ENCODE assay signal across 27 cellular contexts in the genomic region with DNA sequence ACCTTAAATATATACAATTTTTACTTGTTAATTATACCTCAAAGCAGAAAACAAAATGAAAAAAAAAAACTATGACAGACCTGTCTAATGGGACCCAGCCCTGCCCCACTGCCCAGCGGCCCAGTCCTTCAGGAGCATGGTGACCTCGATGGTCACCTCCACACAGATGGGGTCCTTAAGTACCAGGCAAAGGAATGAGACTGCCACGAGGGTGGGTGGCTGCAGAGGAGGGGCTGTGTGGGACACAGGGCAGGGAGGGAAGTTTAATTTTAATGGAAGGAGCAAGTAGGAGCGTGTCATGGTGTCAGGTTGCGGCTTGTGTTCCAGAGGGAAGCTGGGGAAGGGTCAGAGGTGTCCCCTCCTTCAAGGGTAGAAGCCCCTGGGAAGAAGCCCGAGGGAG. TPM values are rescaled to one million over a fixed set of nuclear protein-coding genes. Genes with fewer than 3 reads are reported as not detected.
A peak's percentile ranks its signal among the peaks of the same experiment; 100 is the strongest.
DNase-seq lines count a peak whose midpoint lies in the region; ATAC-seq, FAIRE-seq and TF ChIP-seq lines count a peak whose summit lies in the region.
"Had no signal": no experiment of that assay in that cellular context is flagged by ENCODE, and none has a peak within 500 bp of the region (broad histone marks: within the 10 kb centered on the region; RNA-seq: fewer than 3 reads in every experiment).

No MANE protein-coding gene starts in this region.

- no peak for TF ChIP-seq RAD21 in H1 (IDR thresholded peaks at IDR 0.05 in 1 of 2, conservative IDR thresholded peaks at IDR 0.05 in 1 of 2; ENCODE audit: low read depth in 2 of 2, low read length in 2 of 2)

- no peak for FAIRE-seq in H1 (lab: Jason Lieb, UNC)
- FAIRE-seq: A549, D721Med, GM12891 had no signal

- TF ChIP-seq CTCF in GM23338 (conservative IDR thresholded peaks at IDR 0.05; ENCODE audit: low read depth in 2 of 2) (no peak), H1 (IDR thresholded peaks at IDR 0.05; ENCODE audit: control extremely low read depth in 1 of 3, insufficient read depth in 1 of 3, low read depth in 1 of 3, low read length in 3 of 3) (no peak), psoas muscle (IDR thresholded peaks at IDR 0.05) (no peak)

- TF ChIP-seq EP300 in H1 (IDR thresholded peaks at IDR 0.05; ENCODE audit: borderline replicate concordance in 1 of 2, low read depth in 2 of 2, low read length in 2 of 2): no peak

- ATAC-seq in GM23338 (no peak), psoas muscle (no peak)
- ATAC-seq: A549, HCT116 had no signal

- H2AK5ac ChIP-seq in H1 (ENCODE audit: low read depth, low read length) (no peak overlapping the region), neuronal stem cell (ENCODE audit: low read depth, low read length) (no peak overlapping the region)

- 83% methylated on average over 6 of the region's 6 CpGs; no CpG with 5 or more reads in 1 of the 2 experiments for WGBS in H1 (ENCODE audit: extremely low coverage in 1 of 2, insufficient coverage in 1 of 2, insufficient read length in 1 of 2, insufficient replicate concordance in 2 of 2, low coverage in 1 of 2, low lambda C conversion rate in 2 of 2, missing lambda C conversion rate in 1 of 2), 2 experiments
- no CpG with 5 or more reads among the region's 6 CpGs for WGBS in neuronal stem cell (ENCODE audit: extremely low coverage in 2 of 2, insufficient read length in 2 of 2, insufficient replicate concordance in 1 of 2), 2 donors
- 63 to 72% (median 67%) methylated on average over 6 of the region's 6 CpGs for WGBS in psoas muscle, 3 donors

- H2BK20ac ChIP-seq in H1 (ENCODE audit: low read length): no peak overlapping the region

- H3K36me3 ChIP-seq in GM23338 (ENCODE audit: insufficient read depth) (no peaks in the 10 kb centered on the region), H1 (ENCODE audit: control insufficient read depth in 2 of 4, insufficient read depth in 4 of 4, low read length in 3 of 4) (no peaks in the 10 kb centered on the region), neuronal stem cell (replicated peaks in 1 of 2; ENCODE audit: control insufficient read depth in 2 of 2, insufficient read depth in 2 of 2, low read length in 2 of 2) (no peaks in the 10 kb centered on the region), psoas muscle (ENCODE audit: insufficient read depth in 1 of 2, low read depth in 1 of 2) (no peaks in the 10 kb centered on the region)
- H3K36me3 ChIP-seq: BE2C; BLaER1 treated with 17β-estradiol and CSF1 and Interleukin-3, amounts not matched to agents 10 nM and 100 nM had no signal

- no peak overlapping the region for H3K27ac Mint-ChIP-seq in GM23338
- H3K27ac Mint-ChIP-seq: CD14-positive monocyte; CD4-positive, alpha-beta T cell; CD8-positive, alpha-beta memory T cell; HFFc6 had no signal

- H3K9me2 ChIP-seq in GM23338 (ENCODE audit: insufficient read depth): peaks cover 7% of the 10 kb centered on the region; the same call in 1 of the 2 replicates

- DNase-seq in GM23338 (ENCODE audit: low spot score) (no peak), H1 (ENCODE audit: low read depth in 1 of 2, low spot score in 2 of 2) (no peak), mesenteric fat pad (ENCODE audit: low spot score) (peak; percentile 75), neuronal stem cell (ENCODE audit: low spot score) (no peak), psoas muscle (no peak), NCI-H1105 (lab: John Stamatoyannopoulos, UW) (no peak), KBM-7 (no peak), posterior vena cava (ENCODE audit: low spot score) (no peak)
- DNase-seq: 8988T; ACHN; BE2C; CD4-positive, alpha-beta T cell; CD8-positive, alpha-beta memory T cell; DMS 273 treated with DMSO at 0.1 percent for 48 hours; DMS53; DMS79 treated with DMSO at 0.1 percent for 48 hours; GF-D8; H9; HFFc6 had no signal

- H3K27ac ChIP-seq in GM23338 (ENCODE audit: low read depth): no peak overlapping the region
- no peak overlapping the region for H3K27ac ChIP-seq in H1 (ENCODE audit: low read depth, low read length)
- H3K27ac ChIP-seq in neuronal stem cell (replicated peaks; ENCODE audit: low read length): no peak overlapping the region
- H3K27ac ChIP-seq in psoas muscle: no peak overlapping the region
- H3K27ac ChIP-seq: A549; BLaER1 treated with 17β-estradiol and CSF1 and Interleukin-3, amounts not matched to agents 10 nM and 100 nM had no signal

- intact Hi-C loops in psoas muscle (cut with DNase I): no loop called here
- intact Hi-C loops in posterior vena cava (cut with DNase I): no loop called here

- H4K8ac ChIP-seq in H1 (ENCODE audit: extremely low read depth, insufficient read depth, low read length) (no peak overlapping the region), neuronal stem cell (ENCODE audit: low read depth, low read length) (no peak overlapping the region)

- no peak overlapping the region for H3K4me3 ChIP-seq in GM23338
- H3K4me3 ChIP-seq in H1 (ENCODE audit: extremely low read depth in 1 of 4, insufficient read depth in 2 of 4, low read depth in 3 of 4, low read length in 4 of 4): no peak overlapping the region
- H3K4me3 ChIP-seq in neuronal stem cell (ENCODE audit: low read length in 2 of 2): no peak overlapping the region
- no peak overlapping the region for H3K4me3 ChIP-seq in psoas muscle
- H3K4me3 ChIP-seq: A549; BLaER1 treated with 17β-estradiol and CSF1 and Interleukin-3, amounts not matched to agents 10 nM and 100 nM had no signal

- H4K5ac ChIP-seq in H1 (ENCODE audit: insufficient read length, low read depth, low read length): no peak overlapping the region

- H3K4me1 Mint-ChIP-seq in GM23338: peaks cover 9% of the 10 kb centered on the region

- H3K79me1 ChIP-seq in H1 (ENCODE audit: low read depth, low read length) (no peaks in the 10 kb centered on the region), neuronal stem cell (ENCODE audit: low read depth, low read length) (no peaks in the 10 kb centered on the region)

- no peak overlapping the region for H3K14ac ChIP-seq in H1 (ENCODE audit: insufficient read length)
- peak overlapping the region; percentile 49 for H3K14ac ChIP-seq in neuronal stem cell (ENCODE audit: low read length)

- H3K23me2 ChIP-seq in H1 (ENCODE audit: low read depth, low read length): no peaks in the 10 kb centered on the region

- no peak overlapping the region for H3K56ac ChIP-seq in H1 (replicated peaks; ENCODE audit: insufficient read length, low read depth, low read length)

- H2AFZ ChIP-seq in GM23338: peak overlapping the region; percentile 52
- 0 out of 2 replicates have a peak overlapping the region, but pooled peaks have one; percentile 3 for H2AFZ ChIP-seq in H1 (ENCODE audit: low read length)
- H2AFZ ChIP-seq in neuronal stem cell (ENCODE audit: low read length): peak overlapping the region; percentile 19

- H3K4me1 ChIP-seq in GM23338 (ENCODE audit: insufficient read depth): no peaks in the 10 kb centered on the region
- peaks cover 0 to 11% (median 2%) of the 10 kb centered on the region in 4 experiments; a peak in 4 of 7 replicates for H3K4me1 ChIP-seq in H1 (replicated peaks in 1 of 4; ENCODE audit: control insufficient read depth in 3 of 4, insufficient read depth in 4 of 4, low read length in 3 of 4)
- H3K4me1 ChIP-seq in neuronal stem cell (ENCODE audit: control insufficient read depth in 2 of 2, insufficient read depth in 1 of 2, low read depth in 1 of 2, low read length in 2 of 2): peaks cover 8 to 10% of the 10 kb centered on the region in 2 donors
- H3K4me1 ChIP-seq in psoas muscle: no peaks in the 10 kb centered on the region
- H3K4me1 ChIP-seq: A549, BE2C had no signal

- H3K9ac ChIP-seq in H1 (replicated peaks in 1 of 4; ENCODE audit: extremely low read depth in 1 of 4, low read depth in 3 of 4, low read length in 3 of 4) (no peak overlapping the region), neuronal stem cell (ENCODE audit: low read depth, low read length, poor library complexity) (no peak overlapping the region)
- H3K9ac ChIP-seq: BLaER1 treated with 17β-estradiol and CSF1 and Interleukin-3, amounts not matched to agents 10 nM and 100 nM had no signal

- no peak overlapping the region for H3K4ac ChIP-seq in H1 (replicated peaks; ENCODE audit: insufficient read length, low read depth, low read length)
- H3K4ac ChIP-seq in neuronal stem cell (ENCODE audit: low read length): no peak overlapping the region

- H2BK120ac ChIP-seq in H1 (replicated peaks; ENCODE audit: low read depth, low read length): no peak overlapping the region
- H2BK120ac ChIP-seq in neuronal stem cell (ENCODE audit: low read depth, low read length): no peak overlapping the region

- H3K18ac ChIP-seq in H1 (ENCODE audit: extremely low read depth, low read length) (no peak overlapping the region), neuronal stem cell (ENCODE audit: low read length) (peak overlapping the region; percentile 32)

- no peaks in the 10 kb centered on the region; the same call in 2 of the 3 replicates for H3K36me3 Mint-ChIP-seq in GM23338 (ENCODE audit: low read depth)
- H3K36me3 Mint-ChIP-seq: CD14-positive monocyte; CD8-positive, alpha-beta memory T cell had no signal

- no peak for TF ChIP-seq POLR2A in H1 (IDR thresholded peaks at IDR 0.05; ENCODE audit: control extremely low read depth in 1 of 2, low read depth in 2 of 2, low read length in 2 of 2)

- H3F3A ChIP-seq in GM23338 (replicated peaks; ENCODE audit: low read depth): no peaks in the 10 kb centered on the region

- H3K79me2 ChIP-seq in GM23338 (replicated peaks; ENCODE audit: insufficient read depth) (no peaks in the 10 kb centered on the region), H1 (ENCODE audit: control insufficient read depth in 1 of 2, insufficient read depth in 2 of 2, low read length in 2 of 2) (no peaks in the 10 kb centered on the region)

- in situ Hi-C loops in KBM-7 (cut with MboI; ENCODE audit: low pct_unique_long_range_greater_than_20kb, low sequenced_read_pairs): no loop called here

- H2BK5ac ChIP-seq in H1 (ENCODE audit: low read depth, low read length): no peak overlapping the region
- H2BK5ac ChIP-seq in neuronal stem cell (ENCODE audit: low read length): no peak overlapping the region

- H4K91ac ChIP-seq in H1 (replicated peaks; ENCODE audit: insufficient read length, low read length) (no peak overlapping the region), neuronal stem cell (ENCODE audit: low read depth, low read length, poor library complexity) (no peak overlapping the region)

- H3K27me3 ChIP-seq in GM23338 (ENCODE audit: insufficient read depth): no peaks in the 10 kb centered on the region
- no peaks in the 10 kb centered on the region for H3K27me3 ChIP-seq in H1 (replicated peaks in 1 of 4; ENCODE audit: control insufficient read depth in 3 of 4, extremely low read depth in 1 of 4, insufficient read depth in 3 of 4, low read length in 3 of 4)
- peaks cover 0 to 8% (median 0%) of the 10 kb centered on the region in 3 experiments for H3K27me3 ChIP-seq in neuronal stem cell (ENCODE audit: control insufficient read depth in 3 of 3, insufficient read depth in 3 of 3, low read depth in 1 of 3, low read length in 3 of 3)
- H3K27me3 ChIP-seq in psoas muscle (ENCODE audit: insufficient read depth in 3 of 3, low read length in 2 of 3): no peaks in the 10 kb centered on the region
- H3K27me3 ChIP-seq: BE2C; BLaER1 treated with 17β-estradiol and CSF1 and Interleukin-3, amounts not matched to agents 10 nM and 100 nM had no signal

- H3K27me3 Mint-ChIP-seq in GM23338 (ENCODE audit: insufficient read depth, low read depth, poor library complexity): peaks cover 2% of the 10 kb centered on the region
- H3K27me3 Mint-ChIP-seq: CD4-positive, alpha-beta T cell; CD8-positive, alpha-beta memory T cell had no signal

- H3K4me2 ChIP-seq in GM23338 (no peak overlapping the region), H1 (ENCODE audit: insufficient read depth in 1 of 2, low read depth in 2 of 2, low read length in 2 of 2) (no peak overlapping the region), neuronal stem cell (ENCODE audit: insufficient read depth, low read length, poor library complexity, severe bottlenecking) (no peak overlapping the region)
- H3K4me2 ChIP-seq: A549; BLaER1 treated with 17β-estradiol and CSF1 and Interleukin-3, amounts not matched to agents 10 nM and 100 nM had no signal

- H3K9me3 ChIP-seq in H1 (ENCODE audit: insufficient read depth in 2 of 2, low read depth in 1 of 2, low read length in 1 of 2) (no peaks in the 10 kb centered on the region), neuronal stem cell (replicated peaks in 1 of 2; ENCODE audit: control insufficient read depth in 2 of 2, insufficient read depth in 1 of 2, low read depth in 1 of 2, low read length in 2 of 2) (no peaks in the 10 kb centered on the region), psoas muscle (no peaks in the 10 kb centered on the region)
- H3K9me3 ChIP-seq: A549; BE2C; BLaER1 treated with 17β-estradiol and CSF1 and Interleukin-3, amounts not matched to agents 10 nM and 100 nM had no signal

- POLR2A ChIA-PET in H1 (lab: Charles Lee; ENCODE audit: partially characterized antibody): no interaction called here

- CTCF ChIA-PET in H1 (lab: Charles Lee; ENCODE audit: partially characterized antibody): interaction anchor here (0.7 to 6.4 kb wide), 8 partner anchors 9 to 318 kb away, joined by 3 to 26 read pairs (median 4); no protein-coding TSS in a partner anchor

- no peak overlapping the region for H3K23ac ChIP-seq in H1 (ENCODE audit: insufficient read length)
- no peak overlapping the region for H3K23ac ChIP-seq in neuronal stem cell (ENCODE audit: low read depth, low read length, poor library complexity)

- H4K20me1 ChIP-seq in GM23338 (replicated peaks; ENCODE audit: insufficient read depth) (no peaks in the 10 kb centered on the region), H1 (replicated peaks in 1 of 2; ENCODE audit: control insufficient read depth in 1 of 2, insufficient read depth in 2 of 2, low read length in 2 of 2) (no peaks in the 10 kb centered on the region)
- H4K20me1 ChIP-seq: BLaER1 treated with 17β-estradiol and CSF1 and Interleukin-3, amounts not matched to agents 10 nM and 100 nM had no signal

- H3K9me3 Mint-ChIP-seq in GM23338: no peaks in the 10 kb centered on the region; the same call in 2 of the 3 replicates
- H3K9me3 Mint-ChIP-seq: CD4-positive, alpha-beta T cell; CD8-positive, alpha-beta memory T cell; H9; HFFc6 had no signal

- no peak overlapping the region for H3K4me3 Mint-ChIP-seq in GM23338
- H3K4me3 Mint-ChIP-seq: CD14-positive monocyte; CD4-positive, alpha-beta T cell; CD8-positive, alpha-beta memory T cell; H9; HFFc6 had no signal

- no peak overlapping the region for H2BK12ac ChIP-seq in H1 (ENCODE audit: low read depth, low read length)
- no peak overlapping the region for H2BK12ac ChIP-seq in neuronal stem cell (ENCODE audit: low read length)

- H2BK15ac ChIP-seq in H1 (ENCODE audit: low read length): no peak overlapping the region
- no peak overlapping the region for H2BK15ac ChIP-seq in neuronal stem cell (ENCODE audit: low read length)

RNA-seq across cellular contexts. Expression of a gene that starts 28.6 kb away (rescaled TPM):
- total RNA-seq in GM23338 (2014; rRNA removed; shearing (Covaris generic)): 0.39 TPM in 1 of 2 replicates, not detected in the other
- polyA plus RNA-seq in GM23338 (2016; fragmentation: Nextera tagmentation; extraction: Ambion mirVana): not detected in 2 replicates
- not detected in 2 replicates for total RNA-seq in H1 (2021; fragmentation: NEBNext Ultra II Directional; extraction: Animal tissue kit (Norgen Biotek cat#: 25700))
- polyA plus RNA-seq in H1 (2011; rRNA removed): 0.09 TPM in 1 of 2 replicates, not detected in the other
- not detected for polyA plus RNA-seq in H1 (2011; cell fraction: cytosol; rRNA removed)
- 0.14 TPM for polyA plus RNA-seq in H1 (2011; cell fraction: nucleus; rRNA removed)
- polyA plus RNA-seq in H1 (2012, experiment 1 of 2): not detected in 4 replicates
- polyA plus RNA-seq in H1 (2012, experiment 2 of 2): not detected
- 0.04 TPM for polyA plus RNA-seq in H1 (2013, experiment 1 of 2)
- polyA plus RNA-seq in H1 (2013, experiment 2 of 2): not detected
- not detected in 2 replicates for polyA minus RNA-seq in H1 (2011; rRNA and poly(A)+ RNA removed)
- not detected for polyA minus RNA-seq in H1 (2011; cell fraction: cytosol; rRNA and poly(A)+ RNA removed)
- polyA minus RNA-seq in H1 (2011; cell fraction: nucleus; rRNA and poly(A)+ RNA removed): 0.40 TPM
- 2.2 TPM for total RNA-seq in mesenteric fat pad
- 0.11 TPM for polyA plus RNA-seq in neuronal stem cell (2013, experiment 1 of 2)
- 0.08 TPM for polyA plus RNA-seq in neuronal stem cell (2013, experiment 2 of 2)
- under 1 TPM; 0.34 to 0.71 (median 0.53) TPM for total RNA-seq in psoas muscle
- 1 to 10 TPM in 1 of 3 donors, under 1 TPM in 2; 0.79 to 4.3 (median 0.87) TPM for polyA plus RNA-seq in psoas muscle
- 1 to 10 TPM in 1 of 2 donors, under 1 TPM in 1; 0.93 to 1.7 TPM for total RNA-seq in posterior vena cava
- total RNA-seq: Daoy, G401, H9 had no signal
- polyA plus RNA-seq: CD14-positive monocyte had no signal
